In genomic region chr4:89829470-89830138, GRCh38 we compare ENCODE assay signal across 9 cellular contexts. TPM values are rescaled to one million over a fixed set of nuclear protein-coding genes. Genes with fewer than 3 reads are reported as not detected.
DNase-seq lines count a peak whose midpoint lies in the region; ATAC-seq and TF ChIP-seq lines count a peak whose summit lies in the region.
"Had no signal": no experiment of that assay in that cellular context is flagged by ENCODE, and none has a peak within 500 bp of the region (broad histone marks: within the 10 kb centered on the region; RNA-seq: fewer than 3 reads in every experiment).

No MANE protein-coding gene starts in this region.

- no peaks in the 10 kb centered on the region for H3K27me3 ChIP-seq in upper lobe of right lung

- H3K4me1 Mint-ChIP-seq in activated T-cell treated with anti-CD3 and anti-CD28 coated beads, Interleukin-2, amount 50 U/mL, for 4 hours (ENCODE audit: low read depth): peaks cover 13% of the 10 kb centered on the region
- H3K4me1 Mint-ChIP-seq: nephron had no signal

- intact Hi-C loops in upper lobe of right lung (cut with DNase I): no loop called here

- no peak for TF ChIP-seq CTCF in upper lobe of right lung (IDR thresholded peaks at IDR 0.05)

- H3K9me3 ChIP-seq in upper lobe of right lung: no peaks in the 10 kb centered on the region

- no peaks in the 10 kb centered on the region for H3K36me3 Mint-ChIP-seq in activated T-cell treated with anti-CD3 and anti-CD28 coated beads, Interleukin-2, amount 50 U/mL, for 4 hours (ENCODE audit: insufficient read depth)

- no peaks in the 10 kb centered on the region for H3K36me3 ChIP-seq in upper lobe of right lung

- ATAC-seq in activated T-cell treated with anti-CD3 and anti-CD28 coated beads, Interleukin-2, amount 50 U/mL, for 4 hours: peak; percentile 56 to 62
- ATAC-seq in HG02798 (IDR thresholded peaks at IDR 0.05; ENCODE audit: poor library complexity, unreplicated experiment): peak; percentile 77
- ATAC-seq in upper lobe of right lung: peak; percentile 84

- peak overlapping the region; percentile 39 for H3K4me3 Mint-ChIP-seq in activated T-cell treated with anti-CD3 and anti-CD28 coated beads, Interleukin-2, amount 50 U/mL, for 4 hours
- H3K4me3 Mint-ChIP-seq: nephron had no signal

- H3K27ac ChIP-seq in upper lobe of right lung: no peak overlapping the region

- no peak for DNase-seq in activated T-cell treated with anti-CD3 and anti-CD28 coated beads, Interleukin-2, amount 50 U/mL, for 4 hours
- DNase-seq in activated T-cell treated with anti-CD3 and anti-CD28 coated beads for 4 hours: no peak
- peak; percentile 83 for DNase-seq in OCI-M1 (lab: John Stamatoyannopoulos, UW)
- peak; percentile 96 for DNase-seq in fibroblast of peridontal ligament (ENCODE audit: extremely low read depth)
- no peak for DNase-seq in upper lobe of right lung
- DNase-seq in NCI-H2227 treated with DMSO at 0.1 percent for 48 hours (lab: John Stamatoyannopoulos, UW): no peak
- no peak for DNase-seq in SHP77 treated with DMSO at 0.1 percent for 48 hours (lab: John Stamatoyannopoulos, UW)

- H3K4me1 ChIP-seq in upper lobe of right lung: no peaks in the 10 kb centered on the region

- peaks cover 6% of the 10 kb centered on the region for H3K27me3 Mint-ChIP-seq in activated T-cell treated with anti-CD3 and anti-CD28 coated beads, Interleukin-2, amount 50 U/mL, for 4 hours (ENCODE audit: low read depth)

- no peak overlapping the region for H3K4me3 ChIP-seq in upper lobe of right lung

- no peaks in the 10 kb centered on the region for H3K9me3 Mint-ChIP-seq in activated T-cell treated with anti-CD3 and anti-CD28 coated beads, Interleukin-2, amount 50 U/mL, for 4 hours
- H3K9me3 Mint-ChIP-seq: nephron had no signal

RNA-seq across cellular contexts. Expression of gene SNCA, which starts 7.4 kb away (rescaled TPM):
- total RNA-seq in activated T-cell treated with anti-CD3 and anti-CD28 coated beads, Interleukin-2, amount 50 U/mL, for 4 hours: 1 to 10 TPM in 1 of 3 donors, under 1 TPM in 2; 0.37 to 1.2 (median 0.60) TPM
- 12.1 TPM for total RNA-seq in upper lobe of right lung

Comparison
In these comparisons a context has a peak if more than half of its experiments do, and no peak if none do; other contexts are left out.
1. DNase-seq: peak in OCI-M1 (single experiment) and fibroblast of peridontal ligament (single experiment); none in activated T-cell treated with anti-CD3 and anti-CD28 coated beads, Interleukin-2, amount 50 U/mL, for 4 hours (single experiment), activated T-cell treated with anti-CD3 and anti-CD28 coated beads for 4 hours (single experiment), upper lobe of right lung (single experiment), NCI-H2227 treated with DMSO at 0.1 percent for 48 hours (single experiment) and SHP77 treated with DMSO at 0.1 percent for 48 hours (single experiment).
2. Peak in every context shown above with its lines, with median percentiles within 50 percentile points of each other: ATAC-seq.